ENCODE assay signal across 21 cellular contexts in the genomic region with DNA sequence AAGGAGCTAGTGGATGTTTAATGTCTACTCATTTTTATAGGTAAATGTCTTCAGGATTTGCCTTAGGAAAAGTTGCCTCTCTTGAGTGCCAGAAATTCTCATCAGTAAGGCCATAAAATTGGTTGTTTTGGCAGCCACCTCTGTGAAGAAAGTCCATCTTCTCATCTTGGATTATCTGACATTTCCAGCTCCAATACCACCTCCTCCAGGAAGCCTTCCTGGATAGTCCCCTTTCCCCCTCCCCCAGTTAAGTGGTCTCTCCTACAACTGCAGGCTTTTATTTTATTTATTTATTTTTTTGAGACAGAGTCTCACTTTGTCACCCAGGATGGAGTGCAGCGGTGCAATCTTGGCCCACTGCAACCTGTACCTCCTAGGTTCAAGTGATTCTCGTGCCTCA.
DNase-seq lines count a peak whose midpoint lies in the region; ATAC-seq, FAIRE-seq and TF ChIP-seq lines count a peak whose summit lies in the region.
"Had no signal": no experiment of that assay in that cellular context is flagged by ENCODE, and none has a peak within 500 bp of the region (broad histone marks: within the 10 kb centered on the region; RNA-seq: fewer than 3 reads in every experiment).

No MANE protein-coding gene starts in this region.

- in situ Hi-C loops in K562 (cut with MboI), result no loop called here

- peaks cover 0 to 45% of the 10 kb centered on the region in 2 experiments; a peak in 4 of 5 replicates for H3K27me3 ChIP-seq in K562 (ENCODE audit: control insufficient read depth in 2 of 2, insufficient read depth in 2 of 2, low read length in 2 of 2)
- H3K27me3 ChIP-seq in spleen (replicated peaks in 1 of 7), result peaks cover 0 to 68% (median 0%) of the 10 kb centered on the region in 7 donors

- no peak for FAIRE-seq in K562 (lab: Jason Lieb, UNC)
- FAIRE-seq: D721Med, G401.6, GM12891, GM19239 had no signal

- no peaks in the 10 kb centered on the region for H3K9me1 ChIP-seq in K562 (ENCODE audit: control insufficient read depth, insufficient read depth, low read length)

- H3K4me2 ChIP-seq in K562 (ENCODE audit: insufficient read depth, low read length), result no peak overlapping the region
- H3K4me2 ChIP-seq: BLaER1 treated with 17β-estradiol and CSF1 and Interleukin-3, amounts not matched to agents 10 nM and 100 nM had no signal

- BruUV-seq in K562 (replicated peaks; lab: Mats Ljungman, UMichigan), result no TSS peak

- TF ChIP-seq POLR2A in K562 (conservative IDR thresholded peaks at IDR 0.05) (no peak), spleen (IDR thresholded peaks at IDR 0.05) (no peak)

- H4K20me1 ChIP-seq in K562 (replicated peaks; ENCODE audit: control insufficient read depth, insufficient read depth, low read length), result no peaks in the 10 kb centered on the region

- WGBS in K562 (ENCODE audit: insufficient coverage, low coverage, missing lambda C conversion rate), result 32% methylated on average over 2 of the region's 2 CpGs
- 86 to 91% (median 87%) methylated on average over 2 of the region's 2 CpGs for WGBS in spleen, 5 donors

- H3K9me3 ChIP-seq in K562 (replicated peaks; ENCODE audit: control insufficient read depth, insufficient read depth, low read depth, low read length), result no peaks in the 10 kb centered on the region
- H3K9me3 ChIP-seq in spleen, result no peaks in the 10 kb centered on the region
- H3K9me3 ChIP-seq: BLaER1 treated with 17β-estradiol and CSF1 and Interleukin-3, amounts not matched to agents 10 nM and 100 nM; Caco-2 had no signal

- H3K4me1 ChIP-seq in K562 (replicated peaks in 1 of 2; ENCODE audit: control insufficient read depth in 2 of 2, insufficient read depth in 2 of 2, low read length in 2 of 2), result peaks cover 0 to 4% of the 10 kb centered on the region in 2 experiments; a peak in 1 of 5 replicates
- peaks cover 0 to 4% (median 0%) of the 10 kb centered on the region in 6 donors for H3K4me1 ChIP-seq in spleen
- H3K4me1 ChIP-seq: BLaER1 treated with 17β-estradiol and CSF1 and Interleukin-3, amounts not matched to agents 10 nM and 100 nM; Caco-2 had no signal

- TF ChIP-seq RAD21 in K562 (CRISPR knock-in tag; conservative IDR thresholded peaks at IDR 0.05 in 1 of 2, IDR thresholded peaks at IDR 0.05 in 1 of 2), result no peak

- POLR2A ChIA-PET in K562 (lab: Yijun Ruan, JAX), result interaction anchor here (0.5 kb wide), 1 partner anchor 26 kb away, joined by 3 read pairs; no protein-coding TSS in a partner anchor

- DNase-seq in Right ventricle myocardium inferior (ENCODE audit: missing footprints) (peak; percentile 8), left ventricle myocardium superior (no peak), K562 (ENCODE audit: extremely low read depth in 1 of 4, low spot score in 3 of 4) (no peak), spleen (peak; percentile 15), AG20443 (ENCODE audit: low spot score) (no peak), mucosa of gallbladder (ENCODE audit: low spot score) (no peak)
- DNase-seq: ACHN; AML-193; Caco-2; Calu3; CD4-positive, alpha-beta T cell; CD8-positive, alpha-beta T cell; DMS79 treated with DMSO at 0.1 percent for 48 hours; GF-D8 had no signal

- H3K79me2 ChIP-seq in K562 (ENCODE audit: control insufficient read depth, insufficient read depth, low read length), result no peaks in the 10 kb centered on the region

- H3K9ac ChIP-seq in K562 (ENCODE audit: insufficient read depth in 1 of 2, low read depth in 2 of 2, low read length in 2 of 2), result no peak overlapping the region
- H3K9ac ChIP-seq: BLaER1 treated with 17β-estradiol and CSF1 and Interleukin-3, amounts not matched to agents 10 nM and 100 nM had no signal

- intact Hi-C loops in Right ventricle myocardium inferior (cut with DNase I), result no loop called here
- intact Hi-C loops in left ventricle myocardium superior (cut with micrococcal nuclease), result no loop called here
- intact Hi-C loops in K562 (cut with micrococcal nuclease), result no loop called here
- intact Hi-C loops in spleen (cut with DNase I; ENCODE audit: low total_unique reads), result no loop called here

- no peaks in the 10 kb centered on the region for H3K36me3 ChIP-seq in K562 (ENCODE audit: control insufficient read depth, insufficient read depth, low read length)
- H3K36me3 ChIP-seq in spleen, result no peaks in the 10 kb centered on the region
- H3K36me3 ChIP-seq: BLaER1 treated with 17β-estradiol and CSF1 and Interleukin-3, amounts not matched to agents 10 nM and 100 nM had no signal

- ATAC-seq in Right ventricle myocardium inferior (no peak), left ventricle myocardium superior (no peak), K562 (no peak)
- ATAC-seq: CD8-positive, alpha-beta T cell had no signal

- H2AFZ ChIP-seq in K562 (ENCODE audit: low read depth, low read length), result no peak overlapping the region

- TF ChIP-seq EP300 in K562 (IDR thresholded peaks at IDR 0.05; ENCODE audit: low read length), result no peak

- no peak for TF ChIP-seq CTCF in K562 (IDR thresholded peaks at IDR 0.05 in 2 of 3, conservative IDR thresholded peaks at IDR 0.05 in 1 of 3; ENCODE audit: insufficient read depth in 2 of 3, low read depth in 1 of 3, low read length in 3 of 3)
- TF ChIP-seq CTCF in spleen (IDR thresholded peaks at IDR 0.05 in 8 of 11, conservative IDR thresholded peaks at IDR 0.05 in 3 of 11), result no peak

- H3K27ac ChIP-seq in K562 (ENCODE audit: extremely low read depth, low read depth, low read length) (no peak overlapping the region), spleen (no peak overlapping the region)
- H3K27ac ChIP-seq: 22Rv1; BLaER1 treated with 17β-estradiol and CSF1 and Interleukin-3, amounts not matched to agents 10 nM and 100 nM; C4-2B had no signal

- CTCF ChIA-PET in K562 (lab: Yijun Ruan, JAX; ENCODE audit: low intra/inter-chr PET ratio), result no interaction called here

- no peak overlapping the region for H3K4me3 ChIP-seq in K562
- no peak overlapping the region for H3K4me3 ChIP-seq in spleen
- H3K4me3 ChIP-seq: BLaER1 treated with 17β-estradiol and CSF1 and Interleukin-3, amounts not matched to agents 10 nM and 100 nM had no signal

TF ChIP-seq in K562, 482 proteins besides CTCF, POLR2A, EP300 and RAD21:
- TF ChIP-seq ZFP36 (IDR thresholded peaks at IDR 0.05; ENCODE audit: low read depth, low read length, partially characterized antibody), result peak; percentile 91
- no peak for TF ChIP-seq TCF7 (IDR thresholded peaks at IDR 0.05; ENCODE audit: borderline replicate concordance)
- TF ChIP-seq RBM25 (IDR thresholded peaks at IDR 0.05; ENCODE audit: low read depth, low read length, severe bottlenecking), result peak; percentile 49
- TF ChIP-seq SMAD2 (IDR thresholded peaks at IDR 0.05; ENCODE audit: low read depth, low read length), result no peak

Comparison
In these comparisons a context has a peak if more than half of its experiments do, and no peak if none do; other contexts are left out.
1. DNase-seq: peak in Right ventricle myocardium inferior (single experiment) and spleen (single experiment); none in left ventricle myocardium superior (single experiment), K562 (0 of 4), AG20443 (single experiment) and mucosa of gallbladder (single experiment).